16 cellular contexts compared by ENCODE assay signal in genomic region chr2:221282386-221282785, GRCh38.
DNase-seq lines count a peak whose midpoint lies in the region; ATAC-seq, FAIRE-seq and TF ChIP-seq lines count a peak whose summit lies in the region.
"Had no signal": no experiment of that assay in that cellular context is flagged by ENCODE, and none has a peak within 500 bp of the region (broad histone marks: within the 10 kb centered on the region; RNA-seq: fewer than 3 reads in every experiment).

No MANE protein-coding gene starts in this region.

- H3K9me3 ChIP-seq in H9 (ENCODE audit: control insufficient read depth, low read depth, low read length) (no peaks in the 10 kb centered on the region), HUES6 (ENCODE audit: control insufficient read depth, insufficient read depth, low read depth, low read length) (0 out of 2 replicates have a peak, but pooled peaks cover 3% of the 10 kb centered on the region), H1 (ENCODE audit: insufficient read depth in 2 of 2, low read depth in 1 of 2, low read length in 1 of 2) (no peaks in the 10 kb centered on the region; a peak in 1 of 4 replicates), neural progenitor cell (ENCODE audit: low read depth) (no peaks in the 10 kb centered on the region), sigmoid colon (no peaks in the 10 kb centered on the region)
- H3K9me3 ChIP-seq: A549 had no signal

- no peak for FAIRE-seq in H1 (lab: Jason Lieb, UNC)
- FAIRE-seq: A549, D721Med had no signal

- no CpG with 5 or more reads among the region's 4 CpGs for WGBS in H9 (ENCODE audit: extremely low coverage, insufficient read length, low lambda C conversion rate)
- 75% methylated on average over 4 of the region's 4 CpGs; no CpG with 5 or more reads in 1 of the 2 experiments for WGBS in H1 (ENCODE audit: extremely low coverage in 1 of 2, insufficient coverage in 1 of 2, insufficient read length in 1 of 2, insufficient replicate concordance in 2 of 2, low coverage in 1 of 2, low lambda C conversion rate in 2 of 2, missing lambda C conversion rate in 1 of 2), 2 experiments
- 93% methylated on average over 4 of the region's 4 CpGs for WGBS in sigmoid colon, 2 donors

- H3K27me3 ChIP-seq in H9 (ENCODE audit: insufficient read depth, low read length) (no peaks in the 10 kb centered on the region), HUES6 (ENCODE audit: control insufficient read depth, insufficient read depth, low read length) (no peaks in the 10 kb centered on the region), H1 (replicated peaks in 1 of 4; ENCODE audit: control insufficient read depth in 3 of 4, extremely low read depth in 1 of 4, insufficient read depth in 3 of 4, low read length in 3 of 4) (no peaks in the 10 kb centered on the region), neural progenitor cell (no peaks in the 10 kb centered on the region), sigmoid colon (no peaks in the 10 kb centered on the region)

- H3K4me2 ChIP-seq in H9 (ENCODE audit: insufficient read depth, insufficient read length, low read length) (no peak overlapping the region), H1 (ENCODE audit: insufficient read depth in 1 of 2, low read depth in 2 of 2, low read length in 2 of 2) (no peak overlapping the region), neural progenitor cell (no peak overlapping the region)
- H3K4me2 ChIP-seq: A549 had no signal

- no peaks in the 10 kb centered on the region for H3K79me2 ChIP-seq in H9 (ENCODE audit: insufficient read depth, low read length)
- H3K79me2 ChIP-seq in H1 (ENCODE audit: control insufficient read depth in 1 of 2, insufficient read depth in 2 of 2, low read length in 2 of 2), result no peaks in the 10 kb centered on the region
- no peaks in the 10 kb centered on the region for H3K79me2 ChIP-seq in neural progenitor cell (ENCODE audit: low read depth)

- H4K8ac ChIP-seq in H9 (replicated peaks; ENCODE audit: insufficient read length, low read depth, low read length) (no peak overlapping the region), H1 (ENCODE audit: extremely low read depth, insufficient read depth, low read length) (no peak overlapping the region)

- no peaks in the 10 kb centered on the region for H3F3A ChIP-seq in neural progenitor cell (ENCODE audit: low read depth)

- no peak for TF ChIP-seq EP300 in H1 (IDR thresholded peaks at IDR 0.05; ENCODE audit: borderline replicate concordance in 1 of 2, low read depth in 2 of 2, low read length in 2 of 2)
- no peak for TF ChIP-seq EP300 in sigmoid colon (IDR thresholded peaks at IDR 0.05)

- H2BK5ac ChIP-seq in H9 (ENCODE audit: insufficient read length, low read length) (no peak overlapping the region), H1 (ENCODE audit: low read depth, low read length) (no peak overlapping the region)

- no peak overlapping the region for H3K56ac ChIP-seq in H9 (ENCODE audit: insufficient read length, low read depth, low read length)
- H3K56ac ChIP-seq in H1 (replicated peaks; ENCODE audit: insufficient read length, low read depth, low read length), result no peak overlapping the region

- H2BK15ac ChIP-seq in H9 (ENCODE audit: low read depth, low read length), result no peak overlapping the region
- no peak overlapping the region for H2BK15ac ChIP-seq in H1 (ENCODE audit: low read length)

- H4K20me1 ChIP-seq in H9 (ENCODE audit: control insufficient read depth, insufficient read depth, insufficient read length), result no peaks in the 10 kb centered on the region
- no peaks in the 10 kb centered on the region for H4K20me1 ChIP-seq in H1 (replicated peaks in 1 of 2; ENCODE audit: control insufficient read depth in 1 of 2, insufficient read depth in 2 of 2, low read length in 2 of 2)
- no peaks in the 10 kb centered on the region for H4K20me1 ChIP-seq in neural progenitor cell (ENCODE audit: low read depth)

- H3K27ac ChIP-seq in H9 (ENCODE audit: insufficient read length, low read depth, low read length) (no peak overlapping the region), HUES6 (ENCODE audit: low read depth, low read length) (peak overlapping the region; percentile 13; the same call in 1 of the 2 replicates), H1 (ENCODE audit: low read depth, low read length) (no peak overlapping the region), neural progenitor cell (no peak overlapping the region), sigmoid colon (no peak overlapping the region)
- H3K27ac ChIP-seq: A549 had no signal

- no peak overlapping the region for H3T11ph ChIP-seq in H9 (ENCODE audit: low read length)

- H3K4me1 ChIP-seq in H9 (ENCODE audit: insufficient read depth, low read length), result no peaks in the 10 kb centered on the region; the same call in 1 of the 2 replicates
- peaks cover 15% of the 10 kb centered on the region for H3K4me1 ChIP-seq in HUES6 (ENCODE audit: control insufficient read depth, insufficient read depth, low read length)
- H3K4me1 ChIP-seq in H1 (replicated peaks in 1 of 4; ENCODE audit: control insufficient read depth in 3 of 4, insufficient read depth in 4 of 4, low read length in 3 of 4), result peaks cover 0 to 2% (median 0%) of the 10 kb centered on the region in 4 experiments; a peak in 2 of 7 replicates
- peaks cover 20% of the 10 kb centered on the region for H3K4me1 ChIP-seq in neural progenitor cell
- no peaks in the 10 kb centered on the region for H3K4me1 ChIP-seq in sigmoid colon
- H3K4me1 ChIP-seq: A549 had no signal

- H2BK12ac ChIP-seq in H9 (ENCODE audit: insufficient read length, low read depth, low read length) (peak overlapping the region; percentile 62), H1 (ENCODE audit: low read depth, low read length) (no peak overlapping the region)

- H4K91ac ChIP-seq in H9 (ENCODE audit: insufficient read length, low read depth, low read length), result no peak overlapping the region
- H4K91ac ChIP-seq in H1 (replicated peaks; ENCODE audit: insufficient read length, low read length), result no peak overlapping the region

- intact Hi-C loops in sigmoid colon (cut with DNase I), result no loop called here

- H3K36me3 ChIP-seq in HUES6 (ENCODE audit: control insufficient read depth, insufficient read depth, low read length), result no peaks in the 10 kb centered on the region
- no peaks in the 10 kb centered on the region for H3K36me3 ChIP-seq in H1 (ENCODE audit: control insufficient read depth in 2 of 4, insufficient read depth in 4 of 4, low read length in 3 of 4)
- H3K36me3 ChIP-seq in neural progenitor cell, result no peaks in the 10 kb centered on the region
- H3K36me3 ChIP-seq in sigmoid colon, result no peaks in the 10 kb centered on the region

- H3K4ac ChIP-seq in H9 (ENCODE audit: low read depth, low read length), result no peak overlapping the region
- H3K4ac ChIP-seq in H1 (replicated peaks; ENCODE audit: insufficient read length, low read depth, low read length), result no peak overlapping the region

- no peaks in the 10 kb centered on the region for H3K36me3 Mint-ChIP-seq in H9 (ENCODE audit: insufficient read depth in 1 of 3, low read depth in 3 of 3)
- no peaks in the 10 kb centered on the region for H3K36me3 Mint-ChIP-seq in neural progenitor cell
- H3K36me3 Mint-ChIP-seq: CD14-positive monocyte; CD8-positive, alpha-beta T cell had no signal

- no peaks in the 10 kb centered on the region for H3K23me2 ChIP-seq in H9 (ENCODE audit: insufficient read length, low read depth, low read length, poor library complexity, severe bottlenecking)
- H3K23me2 ChIP-seq in H1 (ENCODE audit: low read depth, low read length), result no peaks in the 10 kb centered on the region

- no peaks in the 10 kb centered on the region for H3K79me1 ChIP-seq in H9 (ENCODE audit: insufficient read depth, low read depth, low read length, poor library complexity, severe bottlenecking)
- H3K79me1 ChIP-seq in H1 (ENCODE audit: low read depth, low read length), result no peaks in the 10 kb centered on the region

- H3K18ac ChIP-seq in H9 (ENCODE audit: insufficient read length, low read depth, low read length), result no peak overlapping the region
- H3K18ac ChIP-seq in H1 (ENCODE audit: extremely low read depth, low read length), result no peak overlapping the region

- peaks cover 18 to 22% of the 10 kb centered on the region in 2 experiments for H3K4me1 Mint-ChIP-seq in H9
- H3K4me1 Mint-ChIP-seq in neural progenitor cell, result peaks cover 17% of the 10 kb centered on the region
- H3K4me1 Mint-ChIP-seq: CD14-positive monocyte had no signal

- H2AFZ ChIP-seq in H9 (ENCODE audit: low read length), result peak overlapping the region; percentile 10
- peak overlapping the region; percentile 26; the same call in 1 of the 2 replicates for H2AFZ ChIP-seq in H1 (ENCODE audit: low read length)
- H2AFZ ChIP-seq in neural progenitor cell (replicated peaks), result peak overlapping the region; percentile 32

- POLR2A ChIA-PET in H1 (lab: Charles Lee; ENCODE audit: partially characterized antibody), result no interaction called here

- H3K9me3 Mint-ChIP-seq in H9, result no peaks in the 10 kb centered on the region
- H3K9me3 Mint-ChIP-seq in neural progenitor cell, result peaks cover 3% of the 10 kb centered on the region
- H3K9me3 Mint-ChIP-seq: CD14-positive monocyte; CD8-positive, alpha-beta T cell had no signal

- H2BK20ac ChIP-seq in H9 (ENCODE audit: low read depth, low read length, poor library complexity, severe bottlenecking), result no peak overlapping the region
- H2BK20ac ChIP-seq in H1 (ENCODE audit: low read length), result no peak overlapping the region

- DNase-seq in H9, result no peak
- DNase-seq in H1 (ENCODE audit: low read depth in 1 of 2, low spot score in 2 of 2), result no peak
- DNase-seq in neural progenitor cell (ENCODE audit: low spot score), result no peak
- no peak for DNase-seq in hypothalamus (lab: John Stamatoyannopoulos, UW)
- no peak for DNase-seq in sigmoid colon
- no peak for DNase-seq in stimulated activated CD4-positive, alpha-beta T cell treated with anti-CD3 and anti-CD28 coated beads, Interleukin-4, amount 100 ng/mL, for 4 hours
- DNase-seq: CD8-positive, alpha-beta T cell; COR-L47; DMS153; GF-D8; H7 had no signal

- no peak overlapping the region for H2AK5ac ChIP-seq in H9 (ENCODE audit: insufficient read length, low read length)
- H2AK5ac ChIP-seq in H1 (ENCODE audit: low read depth, low read length), result no peak overlapping the region

- TF ChIP-seq CTCF in H9 (conservative IDR thresholded peaks at IDR 0.05), result no peak
- no peak for TF ChIP-seq CTCF in H1 (IDR thresholded peaks at IDR 0.05; ENCODE audit: control extremely low read depth in 1 of 3, insufficient read depth in 1 of 3, low read depth in 1 of 3, low read length in 3 of 3)
- no peak for TF ChIP-seq CTCF in neural progenitor cell (IDR thresholded peaks at IDR 0.05)
- TF ChIP-seq CTCF in sigmoid colon (IDR thresholded peaks at IDR 0.05), result no peak

- H3K4me3 ChIP-seq in HUES6 (ENCODE audit: low read depth, low read length) (no peak overlapping the region), H1 (ENCODE audit: extremely low read depth in 1 of 4, insufficient read depth in 2 of 4, low read depth in 3 of 4, low read length in 4 of 4) (no peak overlapping the region), neural progenitor cell (no peak overlapping the region), sigmoid colon (no peak overlapping the region)
- H3K4me3 ChIP-seq: A549 had no signal

- no peaks in the 10 kb centered on the region for H3K27me3 Mint-ChIP-seq in H9 (ENCODE audit: low read depth)
- H3K27me3 Mint-ChIP-seq in neural progenitor cell (ENCODE audit: insufficient read depth, low read depth), result no peaks in the 10 kb centered on the region

- H3K14ac ChIP-seq in H9 (ENCODE audit: insufficient read depth, low read length) (no peak overlapping the region), H1 (ENCODE audit: insufficient read length) (no peak overlapping the region)

- H3K9ac ChIP-seq in H9 (ENCODE audit: extremely low read depth, insufficient read length, low read length), result no peak overlapping the region
- H3K9ac ChIP-seq in HUES6 (ENCODE audit: low read length), result no peak overlapping the region
- H3K9ac ChIP-seq in H1 (replicated peaks in 1 of 4; ENCODE audit: extremely low read depth in 1 of 4, low read depth in 3 of 4, low read length in 3 of 4), result no peak overlapping the region
- H3K9ac ChIP-seq in neural progenitor cell, result no peak overlapping the region

- no peak overlapping the region; a peak in 1 of 7 replicates for H3K27ac Mint-ChIP-seq in H9
- H3K27ac Mint-ChIP-seq in neural progenitor cell, result no peak overlapping the region
- H3K27ac Mint-ChIP-seq: CD14-positive monocyte; CD8-positive, alpha-beta T cell had no signal

- no peak for ATAC-seq in GM18868 (IDR thresholded peaks at IDR 0.05; ENCODE audit: unreplicated experiment)
- ATAC-seq: A549; CD8-positive, alpha-beta T cell had no signal

- TF ChIP-seq POLR2A in H1 (IDR thresholded peaks at IDR 0.05; ENCODE audit: control extremely low read depth in 1 of 2, low read depth in 2 of 2, low read length in 2 of 2) (no peak), sigmoid colon (IDR thresholded peaks at IDR 0.05) (no peak)

- H2BK120ac ChIP-seq in H9 (ENCODE audit: low read depth, low read length, poor library complexity, severe bottlenecking), result no peak overlapping the region
- no peak overlapping the region for H2BK120ac ChIP-seq in H1 (replicated peaks; ENCODE audit: low read depth, low read length)

- no peak for TF ChIP-seq RAD21 in H1 (IDR thresholded peaks at IDR 0.05 in 1 of 2, conservative IDR thresholded peaks at IDR 0.05 in 1 of 2; ENCODE audit: low read depth in 2 of 2, low read length in 2 of 2)

- H3K23ac ChIP-seq in H9 (ENCODE audit: insufficient read length, low read depth, low read length), result no peak overlapping the region
- no peak overlapping the region for H3K23ac ChIP-seq in H1 (ENCODE audit: insufficient read length)

- H3K4me3 Mint-ChIP-seq in H9 (no peak overlapping the region), neural progenitor cell (no peak overlapping the region)
- H3K4me3 Mint-ChIP-seq: CD14-positive monocyte; CD8-positive, alpha-beta T cell had no signal

- H4K5ac ChIP-seq in H9 (ENCODE audit: insufficient read length, low read depth, low read length), result no peak overlapping the region
- H4K5ac ChIP-seq in H1 (ENCODE audit: insufficient read length, low read depth, low read length), result no peak overlapping the region

- CTCF ChIA-PET in H1 (lab: Charles Lee; ENCODE audit: partially characterized antibody), result no interaction called here
